ENCODE assay signal across 2 cellular contexts in genomic region chr22:20930435-20930834, GRCh38. TPM values are rescaled to one million over a fixed set of nuclear protein-coding genes. Genes with fewer than 3 reads are reported as not detected.
"Had no signal": no experiment of that assay in that cellular context is flagged by ENCODE, and none has a peak within 500 bp of the region (broad histone marks: within the 10 kb centered on the region; RNA-seq: fewer than 3 reads in every experiment).

No MANE protein-coding gene starts in this region.

RNA-seq across cellular contexts. Expression of gene AIFM3, which starts 36.6 kb away (rescaled TPM):
- total RNA-seq: LHCN-M2, SJSA1 had no signal
